ENCODE assay signal across 28 cellular contexts in genomic region chr10:132196178-132197113, GRCh38.
"Had no signal": no experiment of that assay in that cellular context is flagged by ENCODE, and none has a peak within 500 bp of the region (broad histone marks: within the 10 kb centered on the region; RNA-seq: fewer than 3 reads in every experiment).

No MANE protein-coding gene starts in this region.

- H3K36me3 ChIP-seq: breast epithelium, esophagus squamous epithelium, neural progenitor cell, thoracic aorta, uterus had no signal

- H3K4me3 ChIP-seq: breast epithelium, esophagus squamous epithelium, neural progenitor cell, skin epidermis, thoracic aorta, uterus had no signal

- H3K36me3 Mint-ChIP-seq: activated naive CD4-positive, alpha-beta T cell treated with anti-CD3 and anti-CD28 coated beads, Interleukin-2, amount 10 ng/mL, durations not matched to agents 7 days and 5 days; memory B cell had no signal

- ATAC-seq: activated naive CD8-positive, alpha-beta T cell treated with anti-CD3 and anti-CD28 coated beads, Interleukin-2, amount 50 U/mL, for 24 hours; naive thymus-derived CD4-positive, alpha-beta T cell; sciatic nerve; stimulated activated effector memory CD8-positive, alpha-beta T cell treated with anti-CD3 and anti-CD28 coated beads, Interleukin-12 subunit alpha, Interleukin-12 subunit beta, amount 100 ng/mL, for 72 hours had no signal

- H3K27me3 Mint-ChIP-seq: activated naive CD4-positive, alpha-beta T cell treated with anti-CD3 and anti-CD28 coated beads, Interleukin-2, amount 10 ng/mL, durations not matched to agents 7 days and 5 days; activated naive CD8-positive, alpha-beta T cell treated with anti-CD3 and anti-CD28 coated beads, Interleukin-2, amount 50 U/mL, for 24 hours; central memory CD8-positive, alpha-beta T cell; memory B cell; naive thymus-derived CD4-positive, alpha-beta T cell; stimulated activated naive CD8-positive, alpha-beta T cell treated with anti-CD3 and anti-CD28 coated beads, Interleukin-15, Interleukin-2, amounts not matched to agents 100 ng/mL and 50 ng/mL, for 24 hours had no signal

- H3K9me3 ChIP-seq: breast epithelium, esophagus squamous epithelium, thoracic aorta, uterus had no signal

- H2AFZ ChIP-seq: neural progenitor cell had no signal

- H3K27me3 ChIP-seq: neural progenitor cell, uterus had no signal

- H3K4me2 ChIP-seq: neural progenitor cell had no signal

- H3K4me1 Mint-ChIP-seq: activated naive CD8-positive, alpha-beta T cell treated with anti-CD3 and anti-CD28 coated beads, Interleukin-2, amount 50 U/mL, for 24 hours; central memory CD8-positive, alpha-beta T cell; memory B cell; naive thymus-derived CD4-positive, alpha-beta T cell; neural progenitor cell; stimulated activated effector memory CD8-positive, alpha-beta T cell treated with anti-CD3 and anti-CD28 coated beads, Interleukin-12 subunit alpha, Interleukin-12 subunit beta, amount 100 ng/mL, for 72 hours had no signal

- H3K9me3 Mint-ChIP-seq: activated naive CD4-positive, alpha-beta T cell treated with anti-CD3 and anti-CD28 coated beads, Interleukin-2, amount 10 ng/mL, durations not matched to agents 7 days and 5 days; activated naive CD8-positive, alpha-beta T cell treated with anti-CD3 and anti-CD28 coated beads, Interleukin-2, amount 50 U/mL, for 24 hours; central memory CD8-positive, alpha-beta T cell; memory B cell; naive thymus-derived CD4-positive, alpha-beta T cell; neural progenitor cell; stimulated activated effector memory CD8-positive, alpha-beta T cell treated with anti-CD3 and anti-CD28 coated beads, Interleukin-12 subunit alpha, Interleukin-12 subunit beta, amount 100 ng/mL, for 72 hours; stimulated activated naive CD8-positive, alpha-beta T cell treated with anti-CD3 and anti-CD28 coated beads, Interleukin-15, Interleukin-2, amounts not matched to agents 100 ng/mL and 50 ng/mL, for 24 hours; T-helper 2 cell treated with Interferon-gamma antibody and Interleukin-4, amounts not matched to agents 5 μg/mL and 100 μg/mL, for 36 hours had no signal

- H3K4me1 ChIP-seq: breast epithelium, esophagus squamous epithelium, neural progenitor cell, uterus had no signal

- H3K9ac ChIP-seq: neural progenitor cell had no signal

- H3K27ac Mint-ChIP-seq: activated naive CD4-positive, alpha-beta T cell treated with anti-CD3 and anti-CD28 coated beads, Interleukin-2, amount 10 ng/mL, durations not matched to agents 7 days and 5 days; activated naive CD8-positive, alpha-beta T cell treated with anti-CD3 and anti-CD28 coated beads, Interleukin-2, amount 50 U/mL, for 24 hours; memory B cell; naive thymus-derived CD4-positive, alpha-beta T cell; neural progenitor cell; stimulated activated effector memory CD8-positive, alpha-beta T cell treated with anti-CD3 and anti-CD28 coated beads, Interleukin-12 subunit alpha, Interleukin-12 subunit beta, amount 100 ng/mL, for 72 hours; stimulated activated naive CD8-positive, alpha-beta T cell treated with anti-CD3 and anti-CD28 coated beads, Interleukin-15, Interleukin-2, amounts not matched to agents 100 ng/mL and 50 ng/mL, for 24 hours; T-helper 2 cell treated with Interferon-gamma antibody and Interleukin-4, amounts not matched to agents 5 μg/mL and 100 μg/mL, for 36 hours had no signal

- H3K27ac ChIP-seq: breast epithelium, epithelial cell of prostate, esophagus squamous epithelium, neural progenitor cell, skin epidermis, thoracic aorta, uterus had no signal

- DNase-seq: activated CD4-positive, alpha-beta T cell treated with anti-CD3 and anti-CD28 coated beads for 4 hours; activated CD4-positive, alpha-beta T cell treated with anti-CD3 and anti-CD28 coated beads, Interleukin-2, amount 50 U/mL, for 4 hours; activated CD4-positive, CD25-positive, alpha-beta regulatory T cell; activated gamma-delta T cell; activated naive CD4-positive, alpha-beta T cell treated with anti-CD3 and anti-CD28 coated beads, Interleukin-2, amount 10 ng/mL, durations not matched to agents 7 days and 5 days; activated naive CD8-positive, alpha-beta T cell treated with anti-CD3 and anti-CD28 coated beads, Interleukin-2, amount 50 U/mL, for 24 hours; activated T-cell treated with anti-CD3 and anti-CD28 coated beads for 4 hours; amygdala; effector CD8-positive, alpha-beta T cell; esophagus squamous epithelium; foreskin melanocyte; midbrain; naive thymus-derived CD4-positive, alpha-beta T cell; stimulated activated CD4-positive, alpha-beta T cell treated with anti-CD3 and anti-CD28 coated beads, Interleukin-4, amount 100 ng/mL, for 24 hours; T-helper 1 cell; trophoblast cell; uterus had no signal

- H3K4me3 Mint-ChIP-seq: activated naive CD4-positive, alpha-beta T cell treated with anti-CD3 and anti-CD28 coated beads, Interleukin-2, amount 10 ng/mL, durations not matched to agents 7 days and 5 days; activated naive CD8-positive, alpha-beta T cell treated with anti-CD3 and anti-CD28 coated beads, Interleukin-2, amount 50 U/mL, for 24 hours; central memory CD8-positive, alpha-beta T cell; memory B cell; naive thymus-derived CD4-positive, alpha-beta T cell; neural progenitor cell; stimulated activated effector memory CD8-positive, alpha-beta T cell treated with anti-CD3 and anti-CD28 coated beads, Interleukin-12 subunit alpha, Interleukin-12 subunit beta, amount 100 ng/mL, for 72 hours; stimulated activated naive CD8-positive, alpha-beta T cell treated with anti-CD3 and anti-CD28 coated beads, Interleukin-15, Interleukin-2, amounts not matched to agents 100 ng/mL and 50 ng/mL, for 24 hours; T-helper 2 cell treated with Interferon-gamma antibody and Interleukin-4, amounts not matched to agents 5 μg/mL and 100 μg/mL, for 36 hours had no signal
